ENCODE assay signal across 1 cellular context in genomic region chr9:84294551-84294950, GRCh38.
TF ChIP-seq lines count a peak whose summit lies in the region.

No MANE protein-coding gene starts in this region.

TF ChIP-seq in SK-N-SH, 30 proteins besides CTCF, POLR2A, EP300 and RAD21 (continued from another document):
- no peak for TF ChIP-seq ZBTB33 (IDR thresholded peaks at IDR 0.05; ENCODE audit: borderline replicate concordance, low read depth)
- no peak for TF ChIP-seq FOSL2 (IDR thresholded peaks at IDR 0.05; ENCODE audit: borderline replicate concordance, low read depth)
- TF ChIP-seq REST (IDR thresholded peaks at IDR 0.05; ENCODE audit: low read depth, low read length), result no peak
- no peak for TF ChIP-seq MXI1 (IDR thresholded peaks at IDR 0.05; ENCODE audit: low read depth, low read length)
- no peak for TF ChIP-seq RFX5 (IDR thresholded peaks at IDR 0.05; ENCODE audit: low read length)
- no peak for TF ChIP-seq FOXJ3 (CRISPR knock-in tag; IDR thresholded peaks at IDR 0.05)
- TF ChIP-seq MAX (IDR thresholded peaks at IDR 0.05; ENCODE audit: low read depth), result no peak
- no peak for TF ChIP-seq RXRA (IDR thresholded peaks at IDR 0.05; ENCODE audit: borderline replicate concordance, low read depth)
- no peak for TF ChIP-seq SIN3A (IDR thresholded peaks at IDR 0.05; ENCODE audit: borderline replicate concordance, low read depth, low read length)
- TF ChIP-seq TCF12 (IDR thresholded peaks at IDR 0.05), result no peak
